7 cellular contexts compared by ENCODE assay signal in the genomic region with DNA sequence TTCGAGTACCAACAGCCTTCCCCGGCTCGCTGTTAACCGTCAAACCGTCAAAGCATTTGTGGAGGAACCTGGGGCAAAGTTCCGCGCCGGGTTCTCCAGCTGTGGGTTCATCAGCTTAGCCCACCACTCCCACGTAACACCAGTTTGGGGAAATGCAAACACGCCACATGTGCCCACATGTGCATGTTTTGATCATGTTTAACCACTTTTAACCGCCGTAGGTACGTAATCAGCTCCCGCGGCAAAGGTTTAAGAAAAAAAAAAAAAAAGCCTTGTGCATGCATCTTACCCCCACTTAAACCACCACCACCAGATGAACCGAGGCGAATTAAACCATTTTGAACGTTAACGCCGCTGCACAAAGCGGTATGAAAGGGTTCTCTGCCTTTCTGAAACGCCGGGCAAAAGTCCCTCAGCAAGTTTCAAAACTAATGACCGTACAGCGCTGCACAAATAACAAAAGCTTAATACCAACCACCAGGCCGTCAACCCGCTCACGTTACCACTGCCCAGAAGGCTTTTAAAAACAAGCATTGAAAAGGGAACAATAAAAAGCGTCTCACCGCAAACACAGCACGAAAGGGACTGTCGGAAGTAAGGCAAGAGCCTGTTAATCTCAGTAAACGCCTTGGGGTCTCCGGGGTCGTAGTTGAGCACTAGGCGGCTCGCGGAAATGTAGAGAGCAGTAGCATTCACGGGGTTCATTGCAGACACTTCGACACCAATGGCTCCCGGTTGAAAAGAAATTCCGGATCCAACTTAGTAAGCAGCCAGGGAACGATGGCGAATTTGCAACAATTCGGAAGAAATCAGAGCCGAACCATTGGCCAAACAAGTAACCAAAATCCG. TPM values are rescaled to one million over a fixed set of nuclear protein-coding genes. Genes with fewer than 3 reads are reported as not detected.
DNase-seq lines count a peak whose midpoint lies in the region; ATAC-seq and TF ChIP-seq lines count a peak whose summit lies in the region.

No MANE protein-coding gene starts in this region.

- H3K9me3 ChIP-seq in heart left ventricle: no peaks in the 10 kb centered on the region

- H3K36me3 ChIP-seq in heart left ventricle: no peaks in the 10 kb centered on the region

- H3K4me3 ChIP-seq in HFF-Myc (replicated peaks; ENCODE audit: low read depth, low read length): peak overlapping the region; percentile 88
- H3K4me3 ChIP-seq in heart left ventricle: peak overlapping the region; percentile 71 to 98 (median 86)
- peak overlapping the region; percentile 92 for H3K4me3 ChIP-seq in skeletal muscle cell (ENCODE audit: low read depth, low read length)

- no peak for TF ChIP-seq POLR2A in heart left ventricle (IDR thresholded peaks at IDR 0.05)

- ATAC-seq in heart left ventricle (no peak), GM21528 (IDR thresholded peaks at IDR 0.05; ENCODE audit: low FRiP score, unreplicated experiment) (no peak)

- no peak for DNase-seq in HFF-Myc (ENCODE audit: extremely low read depth, low read depth)
- peak; percentile 38 for DNase-seq in SIG-M5 (lab: John Stamatoyannopoulos, UW)
- DNase-seq in heart left ventricle: peak in 3 of 5 donors; percentile 23 to 31 (median 27)
- no peak for DNase-seq in skeletal muscle cell (ENCODE audit: low read depth)
- no peak for DNase-seq in GM10248 (ENCODE audit: extremely low spot score)

- peak overlapping the region; percentile 95 to 100 (median 100) for H3K27ac ChIP-seq in heart left ventricle

- peak overlapping the region; percentile 90 for H3K27ac Mint-ChIP-seq in activated naive CD4-positive, alpha-beta T cell treated with anti-CD3 and anti-CD28 coated beads, Interleukin-2, amount 50 U/mL, for 24 hours

- H3K27me3 Mint-ChIP-seq in activated naive CD4-positive, alpha-beta T cell treated with anti-CD3 and anti-CD28 coated beads, Interleukin-2, amount 50 U/mL, for 24 hours: no peaks in the 10 kb centered on the region

- no peaks in the 10 kb centered on the region for H3K9me3 Mint-ChIP-seq in activated naive CD4-positive, alpha-beta T cell treated with anti-CD3 and anti-CD28 coated beads, Interleukin-2, amount 50 U/mL, for 24 hours

- H3K27me3 ChIP-seq in heart left ventricle: no peaks in the 10 kb centered on the region

- intact Hi-C loops in heart left ventricle (cut with DNase I): loop anchor here in 9 of 10 donors (2.0 to 10.0 kb wide), 12 partner anchors 37 to 560 kb away; a partner anchor contains a TSS

- TF ChIP-seq CTCF in HFF-Myc (IDR thresholded peaks at IDR 0.05; ENCODE audit: low read depth, low read length, missing control alignments) (no peak), heart left ventricle (IDR thresholded peaks at IDR 0.05) (no peak), GM10248 (IDR thresholded peaks at IDR 0.05; ENCODE audit: control extremely low read depth, extremely low read depth, low read depth, missing control alignments) (no peak)

- POLR2A ChIA-PET in GM10248 (lab: Yijun Ruan, JAX): interaction anchor here (0.7 to 1.3 kb wide), 2 partner anchors 56 to 722 kb away, joined by 4 read pairs; no protein-coding TSS in a partner anchor

- peaks cover 3 to 56% (median 43%) of the 10 kb centered on the region in 12 donors for H3K4me1 ChIP-seq in heart left ventricle

- peak overlapping the region; percentile 94 for H3K4me3 Mint-ChIP-seq in activated naive CD4-positive, alpha-beta T cell treated with anti-CD3 and anti-CD28 coated beads, Interleukin-2, amount 50 U/mL, for 24 hours

- peaks cover 10% of the 10 kb centered on the region for H3K36me3 Mint-ChIP-seq in activated naive CD4-positive, alpha-beta T cell treated with anti-CD3 and anti-CD28 coated beads, Interleukin-2, amount 50 U/mL, for 24 hours

- WGBS in heart left ventricle, 4 donors: 0 to 1% (median 0%) methylated on average over 42 to 47 of the region's 47 CpGs

- H3K4me1 Mint-ChIP-seq in activated naive CD4-positive, alpha-beta T cell treated with anti-CD3 and anti-CD28 coated beads, Interleukin-2, amount 50 U/mL, for 24 hours: peaks cover 49% of the 10 kb centered on the region

- CTCF ChIA-PET in GM10248 (lab: Yijun Ruan, JAX): interaction anchor here (1.6 kb wide), 1 partner anchor 8 kb away, joined by 5 read pairs; no protein-coding TSS in a partner anchor

RNA-seq across cellular contexts. Expression of a gene that starts 1.5 kb away (rescaled TPM):
- 10 to 100 TPM; 18.4 to 29.0 (median 19.5) TPM for total RNA-seq in heart left ventricle
- 1 to 10 TPM; 3.8 to 7.5 TPM for polyA plus RNA-seq in heart left ventricle

RNA-seq across cellular contexts. Expression of a gene that starts 55.5 kb away (rescaled TPM):
- 100 to 1,000 TPM in 5 of 9 donors, 10 to 100 TPM in 4; 58.5 to 154 (median 103) TPM for total RNA-seq in heart left ventricle
- polyA plus RNA-seq in heart left ventricle: 10 to 100 TPM; 33.9 to 45.1 TPM

Comparison
In these comparisons a context has a peak if more than half of its experiments do, and no peak if none do; other contexts are left out.
1. DNase-seq: peak in SIG-M5 (single experiment) and heart left ventricle (3 of 5); none in HFF-Myc (single experiment), skeletal muscle cell (single experiment) and GM10248 (single experiment).
2. Peak in every context shown above with its lines, with median percentiles within 50 percentile points of each other: H3K4me3 ChIP-seq.